ENCODE assay signal across 16 cellular contexts in the genomic region with DNA sequence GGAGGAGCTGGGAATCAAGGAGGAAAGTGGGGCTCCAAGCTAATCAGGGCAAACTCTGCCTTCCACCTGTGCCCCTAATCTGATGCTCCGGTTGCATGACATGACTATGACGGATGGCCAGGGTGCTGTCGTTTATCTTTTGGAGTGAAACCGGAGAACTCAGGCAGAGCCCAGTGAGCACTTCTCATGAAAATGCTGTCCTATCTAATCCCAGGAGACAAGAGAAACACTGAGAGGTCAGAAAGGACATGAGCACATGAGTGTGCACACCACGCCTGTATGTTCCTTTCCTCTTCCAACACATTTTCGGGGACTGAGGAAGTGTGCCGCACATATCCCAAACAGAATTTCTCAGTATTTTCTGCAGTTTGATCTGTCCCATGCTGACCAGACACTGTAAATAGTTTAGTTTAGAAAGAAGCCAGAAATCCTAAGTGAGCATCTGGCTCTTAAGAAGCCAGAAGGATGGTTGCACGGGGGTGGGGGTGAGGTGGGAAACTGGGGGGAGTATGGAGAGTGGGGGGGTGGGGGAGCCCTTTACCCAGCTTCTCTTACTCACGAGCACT.
DNase-seq lines count a peak whose midpoint lies in the region; ATAC-seq and TF ChIP-seq lines count a peak whose summit lies in the region.
"Had no signal": no experiment of that assay in that cellular context is flagged by ENCODE, and none has a peak within 500 bp of the region (broad histone marks: within the 10 kb centered on the region; RNA-seq: fewer than 3 reads in every experiment).

No MANE protein-coding gene starts in this region.

- CTCF ChIA-PET in OCI-LY7 (lab: Charles Lee; ENCODE audit: unreplicated experiment) = no interaction called here

- TF ChIP-seq CTCF in BE2C (IDR thresholded peaks at IDR 0.05; ENCODE audit: low read depth, low read length) = no peak
- TF ChIP-seq CTCF in glutamatergic neuron (IDR thresholded peaks at IDR 0.05; ENCODE audit: partially characterized antibody, unreplicated experiment) = no peak
- TF ChIP-seq CTCF in lower lobe of right lung (IDR thresholded peaks at IDR 0.05) = no peak
- no peak for TF ChIP-seq CTCF in OCI-LY7 (conservative IDR thresholded peaks at IDR 0.05; ENCODE audit: low read length)

- no peak overlapping the region for H2AFZ ChIP-seq in OCI-LY7 (ENCODE audit: low read length)

- peak overlapping the region; percentile 92 for H3K27ac Mint-ChIP-seq in glutamatergic neuron (ENCODE audit: unreplicated experiment)
- H3K27ac Mint-ChIP-seq in activated CD4-positive, alpha-beta T cell treated with anti-CD3 and anti-CD28 coated beads, Interleukin-2, amount 10 ng/mL, durations not matched to agents 24 days and 14 days = no peak overlapping the region
- H3K27ac Mint-ChIP-seq: IgD-negative memory B cell had no signal

- ATAC-seq in lower lobe of right lung (no peak), GM18519 (IDR thresholded peaks at IDR 0.05; ENCODE audit: low FRiP score, unreplicated experiment) (no peak)

- H3K9me2 ChIP-seq in OCI-LY7 (ENCODE audit: insufficient read depth, low read length) = no peaks in the 10 kb centered on the region

- peaks cover 2% of the 10 kb centered on the region for H3K27me3 Mint-ChIP-seq in glutamatergic neuron (ENCODE audit: unreplicated experiment)
- peaks cover 8% of the 10 kb centered on the region for H3K27me3 Mint-ChIP-seq in activated CD4-positive, alpha-beta T cell treated with anti-CD3 and anti-CD28 coated beads, Interleukin-2, amount 10 ng/mL, durations not matched to agents 24 days and 14 days

- peak overlapping the region; percentile 38 for H3K27ac ChIP-seq in lower lobe of right lung
- no peak overlapping the region for H3K27ac ChIP-seq in OCI-LY7 (ENCODE audit: low read depth, low read length, poor library complexity, severe bottlenecking)

- BruUV-seq in OCI-LY7 (replicated peaks; lab: Mats Ljungman, UMichigan) = no TSS peak

- intact Hi-C loops in lower lobe of right lung (cut with DNase I) (no loop called here), OCI-LY7 (cut with micrococcal nuclease; ENCODE audit: unreplicated experiment) (no loop called here)
- intact Hi-C loops in activated CD4-positive, alpha-beta T cell treated with anti-CD3 and anti-CD28 coated beads, Interleukin-2, amount 10 ng/mL, durations not matched to agents 24 days and 14 days (cut with micrococcal nuclease) = no loop called here

- DNase-seq in BE2C = peak; percentile 51
- peak; percentile 57 for DNase-seq in NCI-H2171 (lab: John Stamatoyannopoulos, UW)
- no peak for DNase-seq in glutamatergic neuron
- DNase-seq in lower lobe of right lung = no peak
- no peak for DNase-seq in OCI-LY7 (ENCODE audit: low spot score)
- no peak for DNase-seq in activated CD4-positive, alpha-beta T cell treated with anti-CD3 and anti-CD28 coated beads, Interleukin-2, amount 10 ng/mL, durations not matched to agents 24 days and 14 days
- DNase-seq in NCI-H1417 treated with DMSO at 0.1 percent for 48 hours (lab: John Stamatoyannopoulos, UW) = no peak
- DNase-seq: activated CD4-positive, alpha-beta T cell treated with anti-CD3 and anti-CD28 coated beads, Interleukin-2, amount 50 U/mL, for 1 hour; activated CD8-positive, alpha-beta memory T cell treated with anti-CD3 and anti-CD28 coated beads, Interleukin-2, amount 50 U/mL, for 48 hours; caudate nucleus; GF-D8; NCI-H187 treated with DMSO at 0.1 percent for 48 hours; stimulated activated CD4-positive, alpha-beta T cell treated with anti-CD3 and anti-CD28 coated beads, Interleukin-4, amount 100 ng/mL, for 4 hours had no signal

- H3K4me1 ChIP-seq in BE2C (peaks cover 45% of the 10 kb centered on the region), lower lobe of right lung (peaks cover 10% of the 10 kb centered on the region), OCI-LY7 (ENCODE audit: insufficient read depth, low read length, poor library complexity, severe bottlenecking) (no peaks in the 10 kb centered on the region)

- no peaks in the 10 kb centered on the region for H4K20me1 ChIP-seq in OCI-LY7 (ENCODE audit: insufficient read depth, low read length)

- H3K4me3 Mint-ChIP-seq in glutamatergic neuron (ENCODE audit: unreplicated experiment) = peak overlapping the region; percentile 76
- no peak overlapping the region for H3K4me3 Mint-ChIP-seq in activated CD4-positive, alpha-beta T cell treated with anti-CD3 and anti-CD28 coated beads, Interleukin-2, amount 10 ng/mL, durations not matched to agents 24 days and 14 days
- H3K4me3 Mint-ChIP-seq: IgD-negative memory B cell had no signal

- H3K36me3 ChIP-seq in BE2C (no peaks in the 10 kb centered on the region), lower lobe of right lung (no peaks in the 10 kb centered on the region), OCI-LY7 (ENCODE audit: insufficient read depth, low read length) (no peaks in the 10 kb centered on the region)

- H3K27me3 ChIP-seq in BE2C = no peaks in the 10 kb centered on the region
- H3K27me3 ChIP-seq in lower lobe of right lung (ENCODE audit: low read depth) = no peaks in the 10 kb centered on the region

- H3K79me2 ChIP-seq in OCI-LY7 (ENCODE audit: insufficient read depth, low read depth, low read length) = no peaks in the 10 kb centered on the region

- H3K4me1 Mint-ChIP-seq in glutamatergic neuron (ENCODE audit: low read depth, unreplicated experiment) = peaks cover 27% of the 10 kb centered on the region
- H3K4me1 Mint-ChIP-seq in activated CD4-positive, alpha-beta T cell treated with anti-CD3 and anti-CD28 coated beads, Interleukin-2, amount 10 ng/mL, durations not matched to agents 24 days and 14 days = no peaks in the 10 kb centered on the region

- no peak overlapping the region for H3K4me2 ChIP-seq in OCI-LY7 (ENCODE audit: low read length)

- POLR2A ChIA-PET in OCI-LY7 (lab: Charles Lee) = interaction anchor here (0.7 to 1.7 kb wide), 3 partner anchors 44 to 497 kb away, joined by 4 to 5 read pairs (median 4); no protein-coding TSS in a partner anchor

- no peaks in the 10 kb centered on the region for H3K36me3 Mint-ChIP-seq in glutamatergic neuron (ENCODE audit: unreplicated experiment)
- H3K36me3 Mint-ChIP-seq in activated CD4-positive, alpha-beta T cell treated with anti-CD3 and anti-CD28 coated beads, Interleukin-2, amount 10 ng/mL, durations not matched to agents 24 days and 14 days (ENCODE audit: low read depth) = no peaks in the 10 kb centered on the region
- H3K36me3 Mint-ChIP-seq: IgD-negative memory B cell had no signal

- H3K9me3 ChIP-seq in BE2C = no peaks in the 10 kb centered on the region
- H3K9me3 ChIP-seq in lower lobe of right lung = no peaks in the 10 kb centered on the region
- no peaks in the 10 kb centered on the region for H3K9me3 ChIP-seq in OCI-LY7 (ENCODE audit: low read length)

- H3K9me3 Mint-ChIP-seq in glutamatergic neuron (ENCODE audit: unreplicated experiment) = peaks cover 2% of the 10 kb centered on the region
- H3K9me3 Mint-ChIP-seq in activated CD4-positive, alpha-beta T cell treated with anti-CD3 and anti-CD28 coated beads, Interleukin-2, amount 10 ng/mL, durations not matched to agents 24 days and 14 days = no peaks in the 10 kb centered on the region
- H3K9me3 Mint-ChIP-seq: IgD-negative memory B cell had no signal

- H3K4me3 ChIP-seq in BE2C (ENCODE audit: low read depth, low read length) (no peak overlapping the region), lower lobe of right lung (no peak overlapping the region), OCI-LY7 (ENCODE audit: low read depth, low read length, poor library complexity, severe bottlenecking) (no peak overlapping the region)
- H3K4me3 ChIP-seq: skin epidermis had no signal

Comparison
In these comparisons a context has a peak if more than half of its experiments do, and no peak if none do; other contexts are left out.
1. DNase-seq: peak in BE2C (single experiment) and NCI-H2171 (single experiment); none in glutamatergic neuron (single experiment), lower lobe of right lung (single experiment), OCI-LY7 (single experiment), activated CD4-positive, alpha-beta T cell treated with anti-CD3 and anti-CD28 coated beads, Interleukin-2, amount 10 ng/mL, durations not matched to agents 24 days and 14 days (single experiment) and NCI-H1417 treated with DMSO at 0.1 percent for 48 hours (single experiment).